In genomic region chr19:50058425-50058824, GRCh38 we compare ENCODE assay signal across 29 cellular contexts.
"Had no signal": no experiment of that assay in that cellular context is flagged by ENCODE, and none has a peak within 500 bp of the region (broad histone marks: within the 10 kb centered on the region; RNA-seq: fewer than 3 reads in every experiment).

No MANE protein-coding gene starts in this region.

- H3K27me3 Mint-ChIP-seq: activated CD4-positive, alpha-beta T cell treated with anti-CD3 and anti-CD28 coated beads, Interleukin-2, amount 10 ng/mL, durations not matched to agents 24 days and 14 days; activated CD8-positive, alpha-beta memory T cell treated with anti-CD3 and anti-CD28 coated beads, Interleukin-2, amount 10 ng/mL, durations not matched to agents 7 days and 5 days had no signal

- H3K4me1 Mint-ChIP-seq: activated CD4-positive, alpha-beta T cell treated with anti-CD3 and anti-CD28 coated beads for 36 hours; activated CD4-positive, alpha-beta T cell treated with anti-CD3 and anti-CD28 coated beads, Interleukin-2, amount 10 ng/mL, durations not matched to agents 24 days and 14 days; activated CD8-positive, alpha-beta memory T cell treated with anti-CD3 and anti-CD28 coated beads, Interleukin-2, amount 10 ng/mL, durations not matched to agents 7 days and 5 days; activated naive CD4-positive, alpha-beta T cell treated with anti-CD3 and anti-CD28 coated beads, Interleukin-2, amount 50 U/mL, for 24 hours; activated naive CD8-positive, alpha-beta T cell treated with anti-CD3 and anti-CD28 coated beads for 36 hours; brain had no signal

- H3K27ac Mint-ChIP-seq: activated CD4-positive, alpha-beta memory T cell treated with anti-CD3 and anti-CD28 coated beads for 36 hours; activated CD4-positive, alpha-beta T cell treated with anti-CD3 and anti-CD28 coated beads for 36 hours; activated CD4-positive, alpha-beta T cell treated with anti-CD3 and anti-CD28 coated beads, Interleukin-2, amount 10 ng/mL, durations not matched to agents 24 days and 14 days; activated CD8-positive, alpha-beta memory T cell treated with anti-CD3 and anti-CD28 coated beads, Interleukin-2, amount 10 ng/mL, durations not matched to agents 7 days and 5 days; activated CD8-positive, alpha-beta T cell treated with anti-CD3 and anti-CD28 coated beads, Interleukin-2, amount 10 ng/mL, durations not matched to agents 7 days and 5 days; activated naive CD4-positive, alpha-beta T cell treated with anti-CD3 and anti-CD28 coated beads for 36 hours; activated naive CD4-positive, alpha-beta T cell treated with anti-CD3 and anti-CD28 coated beads, Interleukin-2, amount 50 U/mL, for 24 hours; activated naive CD8-positive, alpha-beta T cell treated with anti-CD3 and anti-CD28 coated beads for 36 hours; activated naive CD8-positive, alpha-beta T cell treated with anti-CD3 and anti-CD28 coated beads, Interleukin-2, amount 50 U/mL, for 24 hours; activated T-helper 1 cell treated with anti-CD3 and anti-CD28 coated beads, Interleukin-12 subunit alpha, Interleukin-12 subunit beta, Interleukin-2, Interleukin-4 antibody, amounts not matched to agents 30 ng/mL and 10 ng/mL and 1 ng/mL, durations not matched to agents 14 hours and 24 hours and 36 hours; activated T-helper 2 cell treated with anti-CD3 and anti-CD28 coated beads, Interferon-gamma antibody, Interleukin-2, Interleukin-4, amounts not matched to agents 10 μg/mL and 5 μg/mL and 100 μg/mL, durations not matched to agents 14 hours and 24 hours and 36 hours; brain; effector memory CD8-positive, alpha-beta T cell had no signal

- H3K27ac ChIP-seq: ascending aorta, esophagus squamous epithelium had no signal

- H3K36me3 ChIP-seq: ascending aorta, esophagus squamous epithelium had no signal

- H3K27me3 ChIP-seq: ascending aorta, esophagus squamous epithelium had no signal

- DNase-seq: activated CD4-positive, alpha-beta memory T cell treated with anti-CD3 and anti-CD28 coated beads for 36 hours; activated CD4-positive, alpha-beta T cell treated with anti-CD3 and anti-CD28 coated beads for 36 hours; activated CD4-positive, alpha-beta T cell treated with anti-CD3 and anti-CD28 coated beads, Interleukin-2, amount 10 ng/mL, durations not matched to agents 24 days and 14 days; activated CD4-positive, CD25-positive, alpha-beta regulatory T cell; activated CD4-positive, CD25-positive, alpha-beta regulatory T cell treated with anti-CD3 and anti-CD28 coated beads, Interleukin-2, amount 50 U/mL, for 72 hours; activated CD8-positive, alpha-beta memory T cell treated with anti-CD3 and anti-CD28 coated beads, Interleukin-2, amount 10 ng/mL, durations not matched to agents 7 days and 5 days; activated CD8-positive, alpha-beta memory T cell treated with anti-CD3 and anti-CD28 coated beads, Interleukin-2, amount 50 U/mL, for 4 hours; activated CD8-positive, alpha-beta T cell treated with anti-CD3 and anti-CD28 coated beads, Interleukin-2, amount 10 ng/mL, durations not matched to agents 7 days and 5 days; activated effector memory CD4-positive, alpha-beta T cell treated with anti-CD3 and anti-CD28 coated beads, Interleukin-2, amount 50 U/mL, for 16 hours; activated naive CD4-positive, alpha-beta T cell treated with anti-CD3 and anti-CD28 coated beads for 36 hours; activated naive CD8-positive, alpha-beta T cell treated with anti-CD3 and anti-CD28 coated beads for 36 hours; activated naive CD8-positive, alpha-beta T cell treated with anti-CD3 and anti-CD28 coated beads, Interleukin-2, amount 50 U/mL, for 24 hours; activated T-cell treated with anti-CD3 and anti-CD28 coated beads, Interleukin-2, amount 50 U/mL, for 1 hour; activated T-cell treated with anti-CD3 and anti-CD28 coated beads, Interleukin-2, amount 50 U/mL, for 48 hours; cortex of kidney; dermis blood vessel endothelial cell; effector CD4-positive, alpha-beta T cell; effector memory CD8-positive, alpha-beta T cell; erythroblast; esophagus squamous epithelium; foreskin melanocyte; head of caudate nucleus; T-helper 1 cell; T-helper 2 cell had no signal

- H3K36me3 Mint-ChIP-seq: activated naive CD4-positive, alpha-beta T cell treated with anti-CD3 and anti-CD28 coated beads, Interleukin-2, amount 50 U/mL, for 24 hours; activated naive CD8-positive, alpha-beta T cell treated with anti-CD3 and anti-CD28 coated beads for 36 hours had no signal

- H3K4me3 ChIP-seq: ascending aorta, esophagus squamous epithelium had no signal

- H3K4me3 Mint-ChIP-seq: activated CD4-positive, alpha-beta memory T cell treated with anti-CD3 and anti-CD28 coated beads for 36 hours; activated CD4-positive, alpha-beta T cell treated with anti-CD3 and anti-CD28 coated beads for 36 hours; activated CD4-positive, alpha-beta T cell treated with anti-CD3 and anti-CD28 coated beads, Interleukin-2, amount 10 ng/mL, durations not matched to agents 24 days and 14 days; activated CD8-positive, alpha-beta memory T cell treated with anti-CD3 and anti-CD28 coated beads, Interleukin-2, amount 10 ng/mL, durations not matched to agents 7 days and 5 days; activated CD8-positive, alpha-beta T cell treated with anti-CD3 and anti-CD28 coated beads, Interleukin-2, amount 10 ng/mL, durations not matched to agents 7 days and 5 days; activated naive CD4-positive, alpha-beta T cell treated with anti-CD3 and anti-CD28 coated beads for 36 hours; activated naive CD4-positive, alpha-beta T cell treated with anti-CD3 and anti-CD28 coated beads, Interleukin-2, amount 50 U/mL, for 24 hours; activated naive CD8-positive, alpha-beta T cell treated with anti-CD3 and anti-CD28 coated beads for 36 hours; activated naive CD8-positive, alpha-beta T cell treated with anti-CD3 and anti-CD28 coated beads, Interleukin-2, amount 50 U/mL, for 24 hours; activated T-helper 1 cell treated with anti-CD3 and anti-CD28 coated beads, Interleukin-12 subunit alpha, Interleukin-12 subunit beta, Interleukin-2, Interleukin-4 antibody, amounts not matched to agents 30 ng/mL and 10 ng/mL and 1 ng/mL, durations not matched to agents 14 hours and 24 hours and 36 hours; brain; effector memory CD8-positive, alpha-beta T cell had no signal

- H3K4me1 ChIP-seq: ascending aorta, esophagus squamous epithelium had no signal

- ATAC-seq: activated CD4-positive, alpha-beta T cell treated with anti-CD3 and anti-CD28 coated beads for 36 hours; activated CD8-positive, alpha-beta memory T cell treated with anti-CD3 and anti-CD28 coated beads, Interleukin-2, amount 10 ng/mL, durations not matched to agents 7 days and 5 days; activated CD8-positive, alpha-beta T cell treated with anti-CD3 and anti-CD28 coated beads, Interleukin-2, amount 10 ng/mL, durations not matched to agents 7 days and 5 days; activated naive CD8-positive, alpha-beta T cell treated with anti-CD3 and anti-CD28 coated beads, Interleukin-2, amount 50 U/mL, for 24 hours; effector memory CD8-positive, alpha-beta T cell had no signal
